ENCODE assay signal across 14 cellular contexts in the genomic region with DNA sequence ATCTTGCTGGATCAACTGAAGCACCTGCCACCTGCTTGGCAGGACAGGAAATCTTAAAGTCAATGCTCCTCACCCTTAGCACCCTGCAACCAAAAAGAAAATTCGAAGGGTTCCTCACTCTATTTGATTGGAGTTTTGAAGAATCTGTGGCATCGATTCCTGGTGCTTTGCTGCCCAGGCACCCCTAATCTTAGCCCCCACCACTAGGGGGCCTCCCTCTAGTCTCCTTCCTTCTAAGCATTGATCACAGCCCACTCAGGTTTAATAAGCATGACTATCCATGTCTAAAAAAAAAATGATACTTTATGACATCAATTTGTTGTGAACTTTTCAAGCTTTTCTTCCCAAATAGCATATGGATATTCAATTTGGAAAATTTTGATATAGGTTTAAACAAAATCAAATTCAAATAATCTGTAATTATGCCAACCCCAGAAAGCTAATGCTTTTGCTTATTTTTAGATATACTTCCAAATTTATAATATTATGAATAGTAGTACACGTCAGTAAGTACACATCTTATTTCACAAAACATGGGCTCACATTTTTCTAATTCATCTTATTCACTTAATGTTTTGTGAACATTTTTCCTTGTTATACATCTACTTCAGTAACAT. TPM values are rescaled to one million over a fixed set of nuclear protein-coding genes. Genes with fewer than 3 reads are reported as not detected.
DNase-seq lines count a peak whose midpoint lies in the region; ATAC-seq and TF ChIP-seq lines count a peak whose summit lies in the region.
"Had no signal": no experiment of that assay in that cellular context is flagged by ENCODE, and none has a peak within 500 bp of the region (broad histone marks: within the 10 kb centered on the region; RNA-seq: fewer than 3 reads in every experiment).

No MANE protein-coding gene starts in this region.

- no peaks in the 10 kb centered on the region for H3K27me3 Mint-ChIP-seq in activated T-cell treated with anti-CD3 and anti-CD28 coated beads, Interleukin-2, amount 50 U/mL, for 72 hours (ENCODE audit: low read depth)
- H3K27me3 Mint-ChIP-seq in activated T-cell treated with anti-CD3 and anti-CD28 coated beads, Interleukin-2, amount 50 U/mL, for 4 hours (ENCODE audit: low read depth), result peaks cover 3% of the 10 kb centered on the region
- no peaks in the 10 kb centered on the region for H3K27me3 Mint-ChIP-seq in activated CD8-positive, alpha-beta T cell treated with anti-CD3 and anti-CD28 coated beads for 36 hours

- H3K9me3 Mint-ChIP-seq in activated T-cell treated with anti-CD3 and anti-CD28 coated beads, Interleukin-2, amount 50 U/mL, for 72 hours, result peaks cover 2 to 4% of the 10 kb centered on the region in 2 donors
- no peaks in the 10 kb centered on the region for H3K9me3 Mint-ChIP-seq in activated T-cell treated with anti-CD3 and anti-CD28 coated beads, Interleukin-2, amount 50 U/mL, for 4 hours
- H3K9me3 Mint-ChIP-seq in activated CD8-positive, alpha-beta T cell treated with anti-CD3 and anti-CD28 coated beads for 36 hours, result no peaks in the 10 kb centered on the region

- H3K27ac Mint-ChIP-seq in activated T-cell treated with anti-CD3 and anti-CD28 coated beads, Interleukin-2, amount 50 U/mL, for 72 hours, result no peak overlapping the region
- H3K27ac Mint-ChIP-seq in activated CD8-positive, alpha-beta T cell treated with anti-CD3 and anti-CD28 coated beads for 36 hours, result no peak overlapping the region

- intact Hi-C loops in activated CD8-positive, alpha-beta T cell treated with anti-CD3 and anti-CD28 coated beads for 36 hours (cut with micrococcal nuclease), result no loop called here

- H3K4me2 ChIP-seq in parathyroid adenoma (ENCODE audit: low read length), result no peak overlapping the region

- no peaks in the 10 kb centered on the region for H3K4me1 Mint-ChIP-seq in activated T-cell treated with anti-CD3 and anti-CD28 coated beads, Interleukin-2, amount 50 U/mL, for 72 hours (ENCODE audit: low read depth)
- no peaks in the 10 kb centered on the region for H3K4me1 Mint-ChIP-seq in activated T-cell treated with anti-CD3 and anti-CD28 coated beads, Interleukin-2, amount 50 U/mL, for 4 hours (ENCODE audit: low read depth)
- no peaks in the 10 kb centered on the region for H3K4me1 Mint-ChIP-seq in activated CD8-positive, alpha-beta T cell treated with anti-CD3 and anti-CD28 coated beads for 36 hours (ENCODE audit: low read depth)

- CTCF ChIA-PET in activated CD8-positive, alpha-beta T cell treated with anti-CD3 and anti-CD28 coated beads for 36 hours (lab: Charles Lee), result interaction anchor here (0.7 kb wide), 1 partner anchor 1088 kb away, joined by 3 read pairs; no protein-coding TSS in a partner anchor

- H3K9ac ChIP-seq in parathyroid adenoma, result no peak overlapping the region

- H3K27ac ChIP-seq in parathyroid adenoma, result no peak overlapping the region
- H3K27ac ChIP-seq: gastrocnemius medialis, neutrophil, SJCRH30 had no signal

- no peaks in the 10 kb centered on the region for H3K27me3 ChIP-seq in parathyroid adenoma (ENCODE audit: control insufficient read depth, insufficient read depth, low read length)
- H3K27me3 ChIP-seq: gastrocnemius medialis, neutrophil, SJCRH30 had no signal

- DNase-seq in activated T-cell treated with anti-CD3 and anti-CD28 coated beads, Interleukin-2, amount 50 U/mL, for 72 hours, result peak; percentile 2 to 15
- DNase-seq in activated T-cell treated with anti-CD3 and anti-CD28 coated beads, Interleukin-2, amount 50 U/mL, for 4 hours, result no peak
- peak; percentile 31 for DNase-seq in activated CD8-positive, alpha-beta T cell treated with anti-CD3 and anti-CD28 coated beads for 36 hours
- no peak for DNase-seq in OCI-M2 (lab: John Stamatoyannopoulos, UW; ENCODE audit: unreplicated experiment)
- DNase-seq: activated gamma-delta T cell treated with Interleukin-2 at 50 U/mL for 16 hours, C1 segment of cervical spinal cord, gastrocnemius medialis, KG1 had no signal

- no peak overlapping the region for H3K4me3 ChIP-seq in parathyroid adenoma (ENCODE audit: low read depth, low read length)
- H3K4me3 ChIP-seq: gastrocnemius medialis, SJCRH30 had no signal

- no peaks in the 10 kb centered on the region for H3K79me2 ChIP-seq in parathyroid adenoma

- H3K36me3 ChIP-seq in parathyroid adenoma (ENCODE audit: control insufficient read depth, insufficient read depth, low read length), result no peaks in the 10 kb centered on the region
- H3K36me3 ChIP-seq: gastrocnemius medialis, neutrophil, SJCRH30 had no signal

- TF ChIP-seq CTCF in activated CD8-positive, alpha-beta T cell treated with anti-CD3 and anti-CD28 coated beads for 36 hours (IDR thresholded peaks at IDR 0.05), result peak; percentile 41
- peak; percentile 9 for TF ChIP-seq CTCF in parathyroid adenoma (IDR thresholded peaks at IDR 0.05)

- H3K4me1 ChIP-seq in parathyroid adenoma, result no peaks in the 10 kb centered on the region
- H3K4me1 ChIP-seq: gastrocnemius medialis, SJCRH30 had no signal

- H3K4me3 Mint-ChIP-seq in activated T-cell treated with anti-CD3 and anti-CD28 coated beads, Interleukin-2, amount 50 U/mL, for 72 hours, result no peak overlapping the region
- H3K4me3 Mint-ChIP-seq in activated T-cell treated with anti-CD3 and anti-CD28 coated beads, Interleukin-2, amount 50 U/mL, for 4 hours, result no peak overlapping the region
- H3K4me3 Mint-ChIP-seq in activated CD8-positive, alpha-beta T cell treated with anti-CD3 and anti-CD28 coated beads for 36 hours, result no peak overlapping the region

- H3K9me3 ChIP-seq in parathyroid adenoma (ENCODE audit: control insufficient read depth, low read length), result no peaks in the 10 kb centered on the region
- H3K9me3 ChIP-seq: gastrocnemius medialis, neutrophil, SJCRH30 had no signal

- H3K36me3 Mint-ChIP-seq in activated T-cell treated with anti-CD3 and anti-CD28 coated beads, Interleukin-2, amount 50 U/mL, for 72 hours (ENCODE audit: insufficient read depth in 2 of 2), result no peaks in the 10 kb centered on the region
- H3K36me3 Mint-ChIP-seq in activated T-cell treated with anti-CD3 and anti-CD28 coated beads, Interleukin-2, amount 50 U/mL, for 4 hours (ENCODE audit: insufficient read depth), result no peaks in the 10 kb centered on the region
- H3K36me3 Mint-ChIP-seq in activated CD8-positive, alpha-beta T cell treated with anti-CD3 and anti-CD28 coated beads for 36 hours (ENCODE audit: low read depth), result no peaks in the 10 kb centered on the region

- ATAC-seq in activated T-cell treated with anti-CD3 and anti-CD28 coated beads, Interleukin-2, amount 50 U/mL, for 72 hours (replicated peaks in 1 of 2), result no peak
- no peak for ATAC-seq in activated T-cell treated with anti-CD3 and anti-CD28 coated beads, Interleukin-2, amount 50 U/mL, for 4 hours
- ATAC-seq in HG02981 (IDR thresholded peaks at IDR 0.05; ENCODE audit: unreplicated experiment) (peak; percentile 67), GM21367 (IDR thresholded peaks at IDR 0.05; ENCODE audit: unreplicated experiment) (no peak), HG03045 (IDR thresholded peaks at IDR 0.05; ENCODE audit: unreplicated experiment) (no peak)
- ATAC-seq in activated CD8-positive, alpha-beta T cell treated with anti-CD3 and anti-CD28 coated beads for 36 hours, result no peak
- ATAC-seq: gastrocnemius medialis had no signal

- POLR2A ChIA-PET in activated CD8-positive, alpha-beta T cell treated with anti-CD3 and anti-CD28 coated beads for 36 hours (lab: Charles Lee), result no interaction called here

- H2AFZ ChIP-seq in parathyroid adenoma, result no peak overlapping the region

RNA-seq across cellular contexts. Expression of a gene that starts 45.3 kb away (rescaled TPM):
- total RNA-seq in activated T-cell treated with anti-CD3 and anti-CD28 coated beads, Interleukin-2, amount 50 U/mL, for 72 hours, result not detected
- total RNA-seq in activated T-cell treated with anti-CD3 and anti-CD28 coated beads, Interleukin-2, amount 50 U/mL, for 4 hours, result not detected
- not detected for total RNA-seq in activated CD8-positive, alpha-beta T cell treated with anti-CD3 and anti-CD28 coated beads for 36 hours
- total RNA-seq: gastrocnemius medialis, SJCRH30 had no signal

Comparison
In these comparisons a context has a peak if more than half of its experiments do, and no peak if none do; other contexts are left out.
1. DNase-seq: peak in activated T-cell treated with anti-CD3 and anti-CD28 coated beads, Interleukin-2, amount 50 U/mL, for 72 hours (2 of 2) and activated CD8-positive, alpha-beta T cell treated with anti-CD3 and anti-CD28 coated beads for 36 hours (single experiment); none in activated T-cell treated with anti-CD3 and anti-CD28 coated beads, Interleukin-2, amount 50 U/mL, for 4 hours (single experiment) and OCI-M2 (single experiment).